In genomic region chr9:27088981-27089380, GRCh38 we compare ENCODE assay signal across 26 cellular contexts. TPM values are rescaled to one million over a fixed set of nuclear protein-coding genes. Genes with fewer than 3 reads are reported as not detected.
DNase-seq lines count a peak whose midpoint lies in the region; ATAC-seq and TF ChIP-seq lines count a peak whose summit lies in the region.
"Had no signal": no experiment of that assay in that cellular context is flagged by ENCODE, and none has a peak within 500 bp of the region (broad histone marks: within the 10 kb centered on the region; RNA-seq: fewer than 3 reads in every experiment).

No MANE protein-coding gene starts in this region.

- no peak overlapping the region for H2AFZ ChIP-seq in PC-3 (ENCODE audit: low read length)

- H3K27ac ChIP-seq in AG04450 (ENCODE audit: low read depth, low read length) (peak overlapping the region; percentile 60), PC-3 (ENCODE audit: low read length) (no peak overlapping the region)
- H3K27ac ChIP-seq: left ventricle myocardium inferior, uterus had no signal

- ATAC-seq in HG02763 (IDR thresholded peaks at IDR 0.05; ENCODE audit: unreplicated experiment), result no peak
- no peak for ATAC-seq in PC-3
- ATAC-seq: activated CD4-positive, CD25-positive, alpha-beta regulatory T cell treated with anti-CD3 and anti-CD28 coated beads, Interleukin-2, amount 50 U/mL, for 24 hours; activated CD8-positive, alpha-beta T cell treated with anti-CD3 and anti-CD28 coated beads, Interleukin-2, amount 10 ng/mL, durations not matched to agents 7 days and 5 days; esophagus mucosa had no signal

- no TSS peak for BruUV-seq in PC-3 (replicated peaks; lab: Mats Ljungman, UMichigan)

- no peak overlapping the region for H3K9ac ChIP-seq in PC-3 (ENCODE audit: low read length)

- H3K4me3 Mint-ChIP-seq in HFFc6, result peak overlapping the region; percentile 49
- no peak overlapping the region for H3K4me3 Mint-ChIP-seq in chondrocyte (ENCODE audit: unreplicated experiment)
- H3K4me3 Mint-ChIP-seq: activated CD8-positive, alpha-beta T cell treated with anti-CD3 and anti-CD28 coated beads, Interleukin-2, amount 10 ng/mL, durations not matched to agents 7 days and 5 days; CD4-positive, alpha-beta T cell had no signal

- no peaks in the 10 kb centered on the region for H3K79me2 ChIP-seq in PC-3 (ENCODE audit: low read length)

- TF ChIP-seq CTCF in AG04450 (IDR thresholded peaks at IDR 0.05; ENCODE audit: low read depth, low read length), result no peak
- TF ChIP-seq CTCF in HFFc6 (IDR thresholded peaks at IDR 0.05), result no peak
- TF ChIP-seq CTCF in chondrocyte (IDR thresholded peaks at IDR 0.05), result no peak
- TF ChIP-seq CTCF in PC-3 (conservative IDR thresholded peaks at IDR 0.05; ENCODE audit: low read depth, low read length), result no peak

- no peak overlapping the region for H3K4me3 ChIP-seq in AG04450 (ENCODE audit: low read depth, low read length)
- no peak overlapping the region for H3K4me3 ChIP-seq in PC-3 (ENCODE audit: low read length)
- H3K4me3 ChIP-seq: left ventricle myocardium inferior, uterus had no signal

- H3K4me1 ChIP-seq in PC-3 (ENCODE audit: insufficient read depth, low read length), result peaks cover 5% of the 10 kb centered on the region
- H3K4me1 ChIP-seq: left ventricle myocardium inferior, uterus had no signal

- H3K9me3 Mint-ChIP-seq in HFFc6, result no peaks in the 10 kb centered on the region
- H3K9me3 Mint-ChIP-seq in chondrocyte (ENCODE audit: low read depth), result no peaks in the 10 kb centered on the region
- H3K9me3 Mint-ChIP-seq: CD4-positive, alpha-beta T cell had no signal

- H3K36me3 Mint-ChIP-seq in HFFc6 (ENCODE audit: low read depth) (no peaks in the 10 kb centered on the region), chondrocyte (ENCODE audit: low read depth) (no peaks in the 10 kb centered on the region)

- no peaks in the 10 kb centered on the region for H3K36me3 ChIP-seq in PC-3 (ENCODE audit: low read depth, low read length)
- H3K36me3 ChIP-seq: left ventricle myocardium inferior, uterus had no signal

- H3K4me2 ChIP-seq in PC-3 (ENCODE audit: low read length), result no peak overlapping the region

- CTCF ChIA-PET in AG04450 (lab: Charles Lee) (no interaction called here), PC-3 (lab: Charles Lee) (no interaction called here)

- H3K9me2 ChIP-seq in PC-3 (replicated peaks; ENCODE audit: low read length), result no peaks in the 10 kb centered on the region

- H3K27me3 ChIP-seq in AG04450 (ENCODE audit: control insufficient read depth, insufficient read depth, low read length) (no peaks in the 10 kb centered on the region), PC-3 (ENCODE audit: low read length) (no peaks in the 10 kb centered on the region)
- H3K27me3 ChIP-seq: uterus had no signal

- DNase-seq in AG04450 (ENCODE audit: low read depth, low spot score) (peak; percentile 61), HFFc6 (peak; percentile 79), chondrocyte (ENCODE audit: low spot score) (no peak), lung microvascular endothelial cell (ENCODE audit: low read depth in 2 of 2) (peak; percentile 29 to 47), PC-3 (no peak), NCI-H1694 treated with DMSO at 0.1 percent for 48 hours (lab: John Stamatoyannopoulos, UW) (no peak), HuH-7 (ENCODE audit: low spot score) (no peak)
- DNase-seq: activated CD8-positive, alpha-beta T cell treated with anti-CD3 and anti-CD28 coated beads, Interleukin-2, amount 10 ng/mL, durations not matched to agents 7 days and 5 days; activated T-cell treated with anti-CD3 and anti-CD28 coated beads, Interleukin-2, amount 50 U/mL, for 1 hour; amniotic stem cell; CD4-positive, alpha-beta T cell; central memory CD4-positive, alpha-beta T cell; DMS 273 treated with DMSO at 0.1 percent for 48 hours; effector CD8-positive, alpha-beta T cell; head of caudate nucleus; left ventricle myocardium inferior; NCI-H1105; NCI-H2107; NCI-H526; stimulated activated CD4-positive, alpha-beta T cell treated with anti-CD3 and anti-CD28 coated beads, Interleukin-12 subunit alpha, Interleukin-12 subunit beta, amount 100 ng/mL, for 4 hours; stimulated activated CD8-positive, alpha-beta memory T cell treated with anti-CD3 and anti-CD28 coated beads, Interleukin-4, amount 100 ng/mL, for 48 hours; T1000; uterus had no signal

- H3K27me3 Mint-ChIP-seq in HFFc6 (ENCODE audit: insufficient read depth) (no peaks in the 10 kb centered on the region), chondrocyte (ENCODE audit: low read depth) (no peaks in the 10 kb centered on the region)

- peak overlapping the region; percentile 98 for H3K27ac Mint-ChIP-seq in HFFc6
- H3K27ac Mint-ChIP-seq in chondrocyte (ENCODE audit: unreplicated experiment), result peak overlapping the region; percentile 97
- H3K27ac Mint-ChIP-seq: activated CD8-positive, alpha-beta T cell treated with anti-CD3 and anti-CD28 coated beads, Interleukin-2, amount 10 ng/mL, durations not matched to agents 7 days and 5 days; CD4-positive, alpha-beta T cell had no signal

- no peaks in the 10 kb centered on the region for H3F3A ChIP-seq in PC-3 (ENCODE audit: low read length, unreplicated experiment)

- no peaks in the 10 kb centered on the region for H4K20me1 ChIP-seq in PC-3 (ENCODE audit: low read length)

- H3K9me3 ChIP-seq in AG04450 (ENCODE audit: control insufficient read depth, insufficient read depth, low read length) (peaks cover 7% of the 10 kb centered on the region; the same call in 1 of the 2 replicates), PC-3 (ENCODE audit: low read length) (no peaks in the 10 kb centered on the region)
- H3K9me3 ChIP-seq: left ventricle myocardium inferior, uterus had no signal

- H3K4me1 Mint-ChIP-seq in HFFc6 (ENCODE audit: low read depth) (peaks cover 76% of the 10 kb centered on the region), chondrocyte (ENCODE audit: low read depth) (peaks cover 67% of the 10 kb centered on the region)

- intact Hi-C loops in PC-3 (cut with micrococcal nuclease), result no loop called here

- POLR2A ChIA-PET in AG04450 (lab: Yijun Ruan, JAX) (interaction anchor here (1.3 kb wide), 1 partner anchor 36 kb away, joined by 5 read pairs; no protein-coding TSS in a partner anchor), PC-3 (lab: Charles Lee; ENCODE audit: unreplicated experiment) (no interaction called here)

RNA-seq across cellular contexts. Expression of gene TEK, which starts 20.0 kb away (rescaled TPM):
- polyA plus RNA-seq in AG04450 (2011; rRNA removed), result 34.6 and 35.2 TPM in 2 replicates
- polyA minus RNA-seq in AG04450 (2011; rRNA and poly(A)+ RNA removed), result 36.9 and 41.7 TPM in 2 replicates
- 1 to 10 TPM; 2.0 to 10.0 (median 8.5) TPM for total RNA-seq in HFFc6 (2021; fragmentation: NEBNext Ultra II Directional; extraction: Animal tissue kit (Norgen Biotek cat#: 25700))
- total RNA-seq in chondrocyte (0.89 to 2.8 TPM (median 2.7 TPM) in 3 replicates), lung microvascular endothelial cell (56.9 and 108 TPM in 2 replicates), PC-3 (2014; rRNA removed) (0.07 TPM in 1 of 2 replicates, not detected in the other)
- total RNA-seq: activated CD8-positive, alpha-beta T cell treated with anti-CD3 and anti-CD28 coated beads, Interleukin-2, amount 10 ng/mL, durations not matched to agents 7 days and 5 days; CD4-positive, alpha-beta T cell had no signal

Comparison
In these comparisons a context has a peak if more than half of its experiments do, and no peak if none do; other contexts are left out.
1. DNase-seq: peak in AG04450 (single experiment), HFFc6 (single experiment) and lung microvascular endothelial cell (2 of 2); none in chondrocyte (single experiment), PC-3 (single experiment), NCI-H1694 treated with DMSO at 0.1 percent for 48 hours (single experiment) and HuH-7 (single experiment).